14 cellular contexts compared by ENCODE assay signal in the genomic region with DNA sequence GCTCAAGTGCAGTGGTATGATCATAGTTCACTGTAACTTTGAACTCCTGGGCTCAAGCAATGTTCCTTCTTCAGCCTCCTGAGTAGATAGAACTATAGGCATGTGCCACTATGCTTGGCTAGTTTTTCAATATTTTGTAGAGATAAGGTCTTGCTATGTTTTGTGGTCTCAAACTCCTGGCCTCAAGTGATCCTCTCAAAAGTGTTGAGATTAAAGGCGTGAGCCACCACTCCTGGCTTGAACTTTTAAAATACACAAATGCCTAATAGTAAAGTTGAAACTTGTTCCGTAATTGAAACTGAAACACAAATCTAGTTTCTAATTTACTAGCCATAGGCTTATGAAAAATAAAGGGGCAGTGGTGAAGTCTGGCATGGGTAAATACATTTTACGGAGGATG.
DNase-seq lines count a peak whose midpoint lies in the region; ATAC-seq and TF ChIP-seq lines count a peak whose summit lies in the region.
"Had no signal": no experiment of that assay in that cellular context is flagged by ENCODE, and none has a peak within 500 bp of the region (broad histone marks: within the 10 kb centered on the region; RNA-seq: fewer than 3 reads in every experiment).

No MANE protein-coding gene starts in this region.

- peaks cover 9% of the 10 kb centered on the region for H3K4me1 Mint-ChIP-seq in activated naive CD8-positive, alpha-beta T cell treated with anti-CD3 and anti-CD28 coated beads, Interleukin-2, amount 10 ng/mL, durations not matched to agents 7 days and 5 days

- ATAC-seq in GM19395 (IDR thresholded peaks at IDR 0.05; ENCODE audit: unreplicated experiment) = peak; percentile 88
- peak; percentile 77 for ATAC-seq in HG02981 (IDR thresholded peaks at IDR 0.05; ENCODE audit: unreplicated experiment)
- no peak for ATAC-seq in activated naive CD8-positive, alpha-beta T cell treated with anti-CD3 and anti-CD28 coated beads, Interleukin-2, amount 10 ng/mL, durations not matched to agents 7 days and 5 days (ENCODE audit: low read depth)
- ATAC-seq in GM18505 (IDR thresholded peaks at IDR 0.05; ENCODE audit: unreplicated experiment) = no peak
- ATAC-seq: heart right ventricle had no signal

- no peak overlapping the region for H3K27ac ChIP-seq in dorsolateral prefrontal cortex
- H3K27ac ChIP-seq: ascending aorta, SJSA1 had no signal

- in situ Hi-C loops in GM13977 (cut with MboI; ENCODE audit: low pct_unique_long_range_greater_than_20kb, low sequenced_read_pairs, unreplicated experiment) = loop anchor here (10.0 kb wide), 1 partner anchor 200 kb away; no protein-coding TSS in a partner anchor

- TF ChIP-seq CTCF in GM13977 (IDR thresholded peaks at IDR 0.05; ENCODE audit: extremely low read depth, insufficient read depth, missing control alignments) = no peak
- no peak for TF ChIP-seq CTCF in dorsolateral prefrontal cortex (IDR thresholded peaks at IDR 0.05 in 54 of 56, conservative IDR thresholded peaks at IDR 0.05 in 2 of 56; ENCODE audit: low read depth in 1 of 56, partially characterized antibody in 56 of 56)

- H3K4me3 ChIP-seq in dorsolateral prefrontal cortex = no peak overlapping the region
- H3K4me3 ChIP-seq: ascending aorta, heart right ventricle, MG63, SJSA1 had no signal

- no peaks in the 10 kb centered on the region for H3K9me3 Mint-ChIP-seq in activated naive CD8-positive, alpha-beta T cell treated with anti-CD3 and anti-CD28 coated beads, Interleukin-2, amount 10 ng/mL, durations not matched to agents 7 days and 5 days
- H3K9me3 Mint-ChIP-seq: mesothelial cell of epicardium had no signal

- no peaks in the 10 kb centered on the region for H3K27me3 ChIP-seq in dorsolateral prefrontal cortex
- H3K27me3 ChIP-seq: ascending aorta, heart right ventricle, MG63, SJSA1 had no signal

- intact Hi-C loops in dorsolateral prefrontal cortex (cut with DNase I) = loop anchor here in 1 of 2 donors (5.0 kb wide), 2 partner anchors 198 to 233 kb away; no protein-coding TSS in a partner anchor

- H3K4me3 Mint-ChIP-seq in activated naive CD8-positive, alpha-beta T cell treated with anti-CD3 and anti-CD28 coated beads, Interleukin-2, amount 10 ng/mL, durations not matched to agents 7 days and 5 days = peak overlapping the region; percentile 27
- H3K4me3 Mint-ChIP-seq: mesothelial cell of epicardium had no signal

- peaks cover 5% of the 10 kb centered on the region for H3K36me3 Mint-ChIP-seq in activated naive CD8-positive, alpha-beta T cell treated with anti-CD3 and anti-CD28 coated beads, Interleukin-2, amount 10 ng/mL, durations not matched to agents 7 days and 5 days

- no peaks in the 10 kb centered on the region for H3K27me3 Mint-ChIP-seq in activated naive CD8-positive, alpha-beta T cell treated with anti-CD3 and anti-CD28 coated beads, Interleukin-2, amount 10 ng/mL, durations not matched to agents 7 days and 5 days

- no peak for TF ChIP-seq POLR2A in GM18505 (IDR thresholded peaks at IDR 0.05; ENCODE audit: borderline replicate concordance, extremely low read depth, insufficient read depth, insufficient read length)

- DNase-seq in GM13977 (ENCODE audit: low spot score) (peak; percentile 61), ecto neural progenitor cell (ENCODE audit: low spot score) (no peak), dorsolateral prefrontal cortex (no peak)
- no peak for DNase-seq in activated naive CD8-positive, alpha-beta T cell treated with anti-CD3 and anti-CD28 coated beads, Interleukin-2, amount 10 ng/mL, durations not matched to agents 7 days and 5 days
- DNase-seq in stimulated activated CD4-positive, alpha-beta T cell treated with anti-CD3 and anti-CD28 coated beads, Interleukin-4, amount 100 ng/mL, for 4 hours = no peak
- DNase-seq: heart right ventricle, MG63, NCI-H774 had no signal

- H3K27ac Mint-ChIP-seq in activated naive CD8-positive, alpha-beta T cell treated with anti-CD3 and anti-CD28 coated beads, Interleukin-2, amount 10 ng/mL, durations not matched to agents 7 days and 5 days = peak overlapping the region; percentile 49
- H3K27ac Mint-ChIP-seq: mesothelial cell of epicardium had no signal

- POLR2A ChIA-PET in activated naive CD8-positive, alpha-beta T cell treated with anti-CD3 and anti-CD28 coated beads, Interleukin-2, amount 10 ng/mL, durations not matched to agents 7 days and 5 days (lab: Charles Lee) = no interaction called here

Comparison
In these comparisons a context has a peak if more than half of its experiments do, and no peak if none do; other contexts are left out.
1. ATAC-seq: peak in GM19395 (single experiment) and HG02981 (single experiment); none in activated naive CD8-positive, alpha-beta T cell treated with anti-CD3 and anti-CD28 coated beads, Interleukin-2, amount 10 ng/mL, durations not matched to agents 7 days and 5 days (single experiment) and GM18505 (single experiment).